ENCODE assay signal across 15 cellular contexts in genomic region chr7:157682064-157682945, GRCh38.
"Had no signal": no experiment of that assay in that cellular context is flagged by ENCODE, and none has a peak within 500 bp of the region (broad histone marks: within the 10 kb centered on the region; RNA-seq: fewer than 3 reads in every experiment).

No MANE protein-coding gene starts in this region.

- DNase-seq: activated CD4-positive, alpha-beta T cell treated with anti-CD3 and anti-CD28 coated beads for 1 hour; activated CD4-positive, alpha-beta T cell treated with anti-CD3 and anti-CD28 coated beads, Interleukin-2, amount 50 U/mL, for 48 hours; activated naive CD4-positive, alpha-beta T cell treated with anti-CD3 and anti-CD28 coated beads, Interleukin-2, amount 50 U/mL, for 16 hours; central memory CD4-positive, alpha-beta T cell; immature natural killer cell; left cardiac atrium; lower lobe of right lung; naive B cell; ovary; stimulated activated CD4-positive, alpha-beta T cell treated with anti-CD3 and anti-CD28 coated beads, Interleukin-4, amount 100 ng/mL, for 4 hours; thyroid gland had no signal

- H3K4me1 Mint-ChIP-seq: activated T-helper 17 cell treated with anti-CD3 and anti-CD28 coated beads, Interleukin-2, amount 50 U/mL, for 72 hours; immature natural killer cell had no signal

- H3K4me1 ChIP-seq: lower lobe of right lung had no signal

- H3K4me3 Mint-ChIP-seq: activated T-helper 17 cell treated with anti-CD3 and anti-CD28 coated beads, Interleukin-2, amount 50 U/mL, for 72 hours; immature natural killer cell; T-helper 2 cell treated with Interferon-gamma antibody and Interleukin-4, amounts not matched to agents 5 μg/mL and 100 μg/mL, for 36 hours had no signal

- H3K9me3 ChIP-seq: adrenal gland, lower lobe of right lung, ovary, thyroid gland, vagina had no signal

- H3K36me3 ChIP-seq: adrenal gland, lower lobe of right lung, ovary, thyroid gland, vagina had no signal

- H3K9me3 Mint-ChIP-seq: activated T-helper 17 cell treated with anti-CD3 and anti-CD28 coated beads, Interleukin-2, amount 50 U/mL, for 72 hours; immature natural killer cell; T-helper 2 cell treated with Interferon-gamma antibody and Interleukin-4, amounts not matched to agents 5 μg/mL and 100 μg/mL, for 36 hours had no signal

- H3K27ac Mint-ChIP-seq: activated T-helper 17 cell treated with anti-CD3 and anti-CD28 coated beads, Interleukin-2, amount 50 U/mL, for 72 hours; immature natural killer cell; T-helper 2 cell treated with Interferon-gamma antibody and Interleukin-4, amounts not matched to agents 5 μg/mL and 100 μg/mL, for 36 hours had no signal

- H3K27ac ChIP-seq: adrenal gland, lower lobe of right lung, ovary, thyroid gland, vagina had no signal

- H3K4me3 ChIP-seq: adrenal gland, lower lobe of right lung, ovary, thyroid gland, vagina had no signal

- ATAC-seq: activated T-helper 17 cell treated with anti-CD3 and anti-CD28 coated beads, Interleukin-2, amount 50 U/mL, for 72 hours; left cardiac atrium; lower lobe of right lung had no signal

- H3K36me3 Mint-ChIP-seq: immature natural killer cell, naive B cell had no signal
